Comparison of ENCODE assay signal across 8 cellular contexts in genomic region chr1:181189691-181190361, GRCh38.
DNase-seq lines count a peak whose midpoint lies in the region; ATAC-seq and TF ChIP-seq lines count a peak whose summit lies in the region.

No MANE protein-coding gene starts in this region.

- H3K4me3 Mint-ChIP-seq in activated CD4-positive, alpha-beta T cell treated with anti-CD3 and anti-CD28 coated beads, Interleukin-2, amount 10 ng/mL, durations not matched to agents 24 days and 14 days, result no peak overlapping the region

- peaks cover 2% of the 10 kb centered on the region for H3K4me1 Mint-ChIP-seq in activated CD4-positive, alpha-beta T cell treated with anti-CD3 and anti-CD28 coated beads, Interleukin-2, amount 10 ng/mL, durations not matched to agents 24 days and 14 days

- H3K27ac ChIP-seq in dorsolateral prefrontal cortex, result peak overlapping the region in 5 of 59 donors; percentile 11 to 58 (median 25)

- peak; percentile 52 to 99 (median 93) for TF ChIP-seq CTCF in dorsolateral prefrontal cortex (IDR thresholded peaks at IDR 0.05 in 54 of 56, conservative IDR thresholded peaks at IDR 0.05 in 2 of 56; ENCODE audit: low read depth in 1 of 56, partially characterized antibody in 56 of 56)

- no peaks in the 10 kb centered on the region for H3K36me3 Mint-ChIP-seq in activated CD4-positive, alpha-beta T cell treated with anti-CD3 and anti-CD28 coated beads, Interleukin-2, amount 10 ng/mL, durations not matched to agents 24 days and 14 days (ENCODE audit: low read depth)

- no peaks in the 10 kb centered on the region for H3K27me3 ChIP-seq in HAP-1 (ENCODE audit: low read depth)
- H3K27me3 ChIP-seq in dorsolateral prefrontal cortex, result peaks cover 0 to 3% (median 0%) of the 10 kb centered on the region in 45 donors

- H3K4me3 ChIP-seq in HAP-1 (peak overlapping the region; percentile 30), dorsolateral prefrontal cortex (peak overlapping the region in 58 of 59 donors; percentile 17 to 66 (median 49))

- H3K27ac Mint-ChIP-seq in activated CD4-positive, alpha-beta T cell treated with anti-CD3 and anti-CD28 coated beads, Interleukin-2, amount 10 ng/mL, durations not matched to agents 24 days and 14 days, result no peak overlapping the region

- peaks cover 23% of the 10 kb centered on the region for H3K27me3 Mint-ChIP-seq in activated CD4-positive, alpha-beta T cell treated with anti-CD3 and anti-CD28 coated beads, Interleukin-2, amount 10 ng/mL, durations not matched to agents 24 days and 14 days

- intact Hi-C loops in activated CD4-positive, alpha-beta T cell treated with anti-CD3 and anti-CD28 coated beads, Interleukin-2, amount 10 ng/mL, durations not matched to agents 24 days and 14 days (cut with micrococcal nuclease), result loop anchor here (1.0 kb wide), 1 partner anchor 235 kb away; no protein-coding TSS in a partner anchor
- intact Hi-C loops in dorsolateral prefrontal cortex (cut with DNase I), result loop anchor here (1.0 to 10.0 kb wide), 3 partner anchors 234 to 885 kb away; no protein-coding TSS in a partner anchor

- H3K4me1 ChIP-seq in HAP-1, result no peaks in the 10 kb centered on the region

- no peaks in the 10 kb centered on the region for H3K9me3 Mint-ChIP-seq in activated CD4-positive, alpha-beta T cell treated with anti-CD3 and anti-CD28 coated beads, Interleukin-2, amount 10 ng/mL, durations not matched to agents 24 days and 14 days

- DNase-seq in EL (peak; percentile 41), HAP-1 (ENCODE audit: low spot score in 2 of 2) (peak; percentile 51 to 83), NCI-H2196 treated with DMSO at 0.1 percent for 48 hours (lab: John Stamatoyannopoulos, UW; ENCODE audit: unreplicated experiment) (peak; percentile 12), dorsolateral prefrontal cortex (peak; percentile 43 to 87 (median 66)), medulla oblongata (ENCODE audit: extremely low spot score) (peak; percentile 51)
- DNase-seq in activated CD4-positive, alpha-beta T cell treated with anti-CD3 and anti-CD28 coated beads, Interleukin-2, amount 10 ng/mL, durations not matched to agents 24 days and 14 days, result peak; percentile 95
- DNase-seq in stimulated activated CD8-positive, alpha-beta memory T cell treated with anti-CD3 and anti-CD28 coated beads, Interleukin-12 subunit alpha, Interleukin-12 subunit beta, amount 100 ng/mL, for 24 hours (ENCODE audit: extremely low read depth), result peak; percentile 10

- no peaks in the 10 kb centered on the region for H3K36me3 ChIP-seq in HAP-1 (replicated peaks)

- in situ Hi-C loops in HAP-1 (cut with MboI; ENCODE audit: low sequenced_read_pairs), result loop anchor here (5.0 kb wide), 1 partner anchor 232 kb away; no protein-coding TSS in a partner anchor

- H3K9me3 ChIP-seq in HAP-1, result no peaks in the 10 kb centered on the region; the same call in 1 of the 2 replicates

- ATAC-seq in HG03095 (IDR thresholded peaks at IDR 0.05; ENCODE audit: unreplicated experiment), result no peak

Comparison
In these comparisons a context has a peak if more than half of its experiments do, and no peak if none do; other contexts are left out.
1. DNase-seq: peak in every context shown above with its lines; median percentile 95 in activated CD4-positive, alpha-beta T cell treated with anti-CD3 and anti-CD28 coated beads, Interleukin-2, amount 10 ng/mL, durations not matched to agents 24 days and 14 days; 67 in HAP-1; 66 in dorsolateral prefrontal cortex; 51 in medulla oblongata; 41 in EL; 12 in NCI-H2196 treated with DMSO at 0.1 percent for 48 hours; 10 in stimulated activated CD8-positive, alpha-beta memory T cell treated with anti-CD3 and anti-CD28 coated beads, Interleukin-12 subunit alpha, Interleukin-12 subunit beta, amount 100 ng/mL, for 24 hours.